In the genomic region with DNA sequence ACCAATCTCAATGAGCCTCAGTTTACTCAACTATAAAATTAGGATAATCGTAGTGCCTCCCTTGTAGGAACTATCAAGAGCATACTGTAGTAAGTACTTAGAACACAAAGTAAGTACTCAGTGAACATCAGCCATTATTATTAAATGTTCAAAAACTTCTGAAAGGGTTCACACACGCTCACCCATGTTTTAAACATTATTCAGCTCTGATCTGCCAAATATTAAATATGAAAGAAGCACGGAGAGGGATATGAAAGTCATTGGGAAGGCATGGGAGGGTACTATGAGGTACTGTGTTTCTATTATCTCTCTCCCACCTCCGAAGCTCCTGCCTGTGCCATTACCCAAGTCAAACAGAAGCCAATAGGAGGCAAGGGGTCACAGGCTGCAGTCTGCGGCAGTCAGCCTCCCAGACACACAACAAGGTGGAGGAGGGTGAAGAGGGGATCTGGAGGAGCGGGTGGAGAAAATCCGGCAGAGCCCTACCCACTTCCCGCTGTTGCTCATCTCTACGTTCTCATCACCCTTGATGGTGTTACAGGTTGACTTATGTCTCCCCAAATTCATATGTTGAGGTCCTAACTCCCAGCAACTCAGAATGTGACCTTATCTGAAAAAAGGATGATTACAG, we compare ENCODE assay signal across 11 cellular contexts. TPM values are rescaled to one million over a fixed set of nuclear protein-coding genes. Genes with fewer than 3 reads are reported as not detected.
DNase-seq lines count a peak whose midpoint lies in the region; ATAC-seq, FAIRE-seq and TF ChIP-seq lines count a peak whose summit lies in the region.
"Had no signal": no experiment of that assay in that cellular context is flagged by ENCODE, and none has a peak within 500 bp of the region (broad histone marks: within the 10 kb centered on the region; RNA-seq: fewer than 3 reads in every experiment).

No MANE protein-coding gene starts in this region.

- H3K36me3 Mint-ChIP-seq in CD4-positive, CD25-positive, alpha-beta regulatory T cell, result no peaks in the 10 kb centered on the region
- H3K36me3 Mint-ChIP-seq in IgD-negative memory B cell (peaks cover 5% of the 10 kb centered on the region), activated B cell treated with CpG ODN at 0.5 μM for 24 hours (ENCODE audit: low read depth) (no peaks in the 10 kb centered on the region)

- H3K27me3 Mint-ChIP-seq in CD4-positive, CD25-positive, alpha-beta regulatory T cell, result peaks cover 43% of the 10 kb centered on the region
- peaks cover 11% of the 10 kb centered on the region for H3K27me3 Mint-ChIP-seq in IgD-negative memory B cell
- peaks cover 18% of the 10 kb centered on the region for H3K27me3 Mint-ChIP-seq in activated B cell treated with CpG ODN at 0.5 μM for 24 hours

- peaks cover 12 to 32% (median 25%) of the 10 kb centered on the region in 4 donors for H3K4me1 Mint-ChIP-seq in CD4-positive, CD25-positive, alpha-beta regulatory T cell
- H3K4me1 Mint-ChIP-seq in IgD-negative memory B cell, result peaks cover 14 to 19% (median 15%) of the 10 kb centered on the region in 3 donors
- H3K4me1 Mint-ChIP-seq in activated B cell treated with CpG ODN at 0.5 μM for 24 hours, result peaks cover 32% of the 10 kb centered on the region

- intact Hi-C loops in activated B cell treated with CpG ODN at 0.5 μM for 24 hours (cut with micrococcal nuclease) (loop anchor here (1.0 to 2.0 kb wide), 5 partner anchors 44 to 572 kb away; no protein-coding TSS in a partner anchor), psoas muscle (cut with DNase I) (loop anchor here (2.0 to 5.0 kb wide), 4 partner anchors 41 to 141 kb away; no protein-coding TSS in a partner anchor)

- no peak for FAIRE-seq in HTR-8/SVneo (lab: Jason Lieb, UNC)

- TF ChIP-seq POLR2A in gastroesophageal sphincter (IDR thresholded peaks at IDR 0.05), result no peak

- peaks cover 8% of the 10 kb centered on the region for H3K27me3 ChIP-seq in CD4-positive, CD25-positive, alpha-beta regulatory T cell (ENCODE audit: control insufficient read depth, insufficient read depth, low read length)
- H3K27me3 ChIP-seq in psoas muscle (ENCODE audit: insufficient read depth in 3 of 3, low read length in 2 of 3) (no peaks in the 10 kb centered on the region), gastroesophageal sphincter (no peaks in the 10 kb centered on the region)
- H3K27me3 ChIP-seq: colonic mucosa had no signal

- H3K36me3 ChIP-seq in CD4-positive, CD25-positive, alpha-beta regulatory T cell (ENCODE audit: control insufficient read depth, insufficient read depth, low read length), result no peaks in the 10 kb centered on the region
- H3K36me3 ChIP-seq in psoas muscle (ENCODE audit: insufficient read depth in 1 of 2, low read depth in 1 of 2), result no peaks in the 10 kb centered on the region
- H3K36me3 ChIP-seq in gastroesophageal sphincter, result no peaks in the 10 kb centered on the region
- H3K36me3 ChIP-seq: colonic mucosa had no signal

- no peaks in the 10 kb centered on the region for H3K9me3 ChIP-seq in CD4-positive, CD25-positive, alpha-beta regulatory T cell (ENCODE audit: control insufficient read depth in 2 of 2, low read length in 2 of 2)
- H3K9me3 ChIP-seq in psoas muscle (no peaks in the 10 kb centered on the region), gastroesophageal sphincter (no peaks in the 10 kb centered on the region)
- H3K9me3 ChIP-seq: colonic mucosa had no signal

- peak overlapping the region in 1 of 3 donors; percentile 82 for H3K27ac Mint-ChIP-seq in CD4-positive, CD25-positive, alpha-beta regulatory T cell
- H3K27ac Mint-ChIP-seq in IgD-negative memory B cell (peak overlapping the region in 2 of 3 donors; percentile 0 to 24), activated B cell treated with CpG ODN at 0.5 μM for 24 hours (no peak overlapping the region)

- no peak for TF ChIP-seq CTCF in activated B cell treated with CpG ODN at 0.5 μM for 24 hours (IDR thresholded peaks at IDR 0.05)
- TF ChIP-seq CTCF in psoas muscle (IDR thresholded peaks at IDR 0.05), result no peak
- TF ChIP-seq CTCF in gastroesophageal sphincter (IDR thresholded peaks at IDR 0.05), result no peak

- peaks cover 24% of the 10 kb centered on the region for H3K4me1 ChIP-seq in CD4-positive, CD25-positive, alpha-beta regulatory T cell (ENCODE audit: control insufficient read depth, insufficient read depth, low read length, poor library complexity, severe bottlenecking)
- H3K4me1 ChIP-seq in psoas muscle (peaks cover 41% of the 10 kb centered on the region), gastroesophageal sphincter (peaks cover 0 to 43% (median 13%) of the 10 kb centered on the region in 3 donors)
- H3K4me1 ChIP-seq: colonic mucosa had no signal

- POLR2A ChIA-PET in activated B cell treated with CpG ODN at 0.5 μM for 24 hours (lab: Charles Lee), result interaction anchor here (0.7 to 3.1 kb wide), 4 partner anchors 19 to 141 kb away, joined by 3 to 14 read pairs (median 6); no protein-coding TSS in a partner anchor

- no peak overlapping the region for H3K4me3 ChIP-seq in CD4-positive, CD25-positive, alpha-beta regulatory T cell (ENCODE audit: low read depth, low read length)
- H3K4me3 ChIP-seq in psoas muscle (peak overlapping the region; percentile 88), gastroesophageal sphincter (no peak overlapping the region)
- H3K4me3 ChIP-seq: colonic mucosa had no signal

- 62 to 80% (median 72%) methylated on average over 9 of the region's 9 CpGs for WGBS in psoas muscle, 3 donors
- WGBS in gastroesophageal sphincter (ENCODE audit: low coverage in 1 of 2), 2 donors, result 67 to 72% methylated on average over 3 to 8 of the region's 9 CpGs

- no peaks in the 10 kb centered on the region for H3K9me3 Mint-ChIP-seq in CD4-positive, CD25-positive, alpha-beta regulatory T cell
- no peaks in the 10 kb centered on the region for H3K9me3 Mint-ChIP-seq in IgD-negative memory B cell
- H3K9me3 Mint-ChIP-seq in activated B cell treated with CpG ODN at 0.5 μM for 24 hours, result no peaks in the 10 kb centered on the region

- ATAC-seq in CD4-positive, CD25-positive, alpha-beta regulatory T cell (ENCODE audit: low read depth in 2 of 2), result no peak
- no peak for ATAC-seq in activated B cell treated with CpG ODN at 0.5 μM for 24 hours (ENCODE audit: low read depth)
- no peak for ATAC-seq in psoas muscle
- no peak for ATAC-seq in gastroesophageal sphincter

- DNase-seq in CD4-positive, CD25-positive, alpha-beta regulatory T cell, result no peak
- no peak for DNase-seq in activated B cell treated with CpG ODN at 0.5 μM for 24 hours
- no peak for DNase-seq in psoas muscle
- DNase-seq in RKO (ENCODE audit: low spot score), result no peak
- no peak for DNase-seq in HTR-8/SVneo (ENCODE audit: insufficient read length, low spot score)
- DNase-seq: GOT3, NCI-H1436 had no signal

- CTCF ChIA-PET in activated B cell treated with CpG ODN at 0.5 μM for 24 hours (lab: Charles Lee), result interaction anchor here (0.6 to 4.9 kb wide), 8 partner anchors 12 to 546 kb away, joined by 3 to 32 read pairs (median 6); no protein-coding TSS in a partner anchor

- no peak overlapping the region for H3K27ac ChIP-seq in CD4-positive, CD25-positive, alpha-beta regulatory T cell (ENCODE audit: insufficient read depth, low read length, poor library complexity, severe bottlenecking)
- H3K27ac ChIP-seq in psoas muscle (peak overlapping the region; percentile 4), gastroesophageal sphincter (no peak overlapping the region)
- H3K27ac ChIP-seq: HL-60 had no signal

- peak overlapping the region in 3 of 4 donors; percentile 84 to 93 (median 88) for H3K4me3 Mint-ChIP-seq in CD4-positive, CD25-positive, alpha-beta regulatory T cell
- H3K4me3 Mint-ChIP-seq in IgD-negative memory B cell, result peak overlapping the region in 2 of 4 donors; percentile 0 to 84
- H3K4me3 Mint-ChIP-seq in activated B cell treated with CpG ODN at 0.5 μM for 24 hours, result peak overlapping the region; percentile 86

- TF ChIP-seq EP300 in gastroesophageal sphincter (IDR thresholded peaks at IDR 0.05), result no peak

RNA-seq across cellular contexts. Expression of gene TBC1D8, which starts 2.0 kb away (rescaled TPM):
- total RNA-seq in CD4-positive, CD25-positive, alpha-beta regulatory T cell, result 1.0 TPM
- 1 to 10 TPM in 1 of 4 donors, under 1 TPM in 3; 0.48 to 1.1 (median 0.73) TPM for polyA plus RNA-seq in CD4-positive, CD25-positive, alpha-beta regulatory T cell
- polyA plus RNA-seq in IgD-negative memory B cell (0.78 TPM), psoas muscle (10 to 100 TPM; 11.3 to 64.5 (median 50.4) TPM)
- total RNA-seq in activated B cell treated with CpG ODN at 0.5 μM for 24 hours (3.5 and 4.7 TPM in 2 replicates), psoas muscle (100 to 1,000 TPM in 1 of 4 donors, 10 to 100 TPM in 2, 1 to 10 TPM in 1; 8.7 to 163 (median 57.0) TPM), gastroesophageal sphincter (10 to 100 TPM; 14.9 to 45.5 (median 32.6) TPM)
